In genomic region chr4:110480741-110481271, GRCh38 we compare ENCODE assay signal across 22 cellular contexts. TPM values are rescaled to one million over a fixed set of nuclear protein-coding genes. Genes with fewer than 3 reads are reported as not detected.
DNase-seq lines count a peak whose midpoint lies in the region; ATAC-seq and TF ChIP-seq lines count a peak whose summit lies in the region.
"Had no signal": no experiment of that assay in that cellular context is flagged by ENCODE, and none has a peak within 500 bp of the region (broad histone marks: within the 10 kb centered on the region; RNA-seq: fewer than 3 reads in every experiment).

No MANE protein-coding gene starts in this region.

- no peak overlapping the region for H3K27ac Mint-ChIP-seq in type B pancreatic cell
- H3K27ac Mint-ChIP-seq in activated T-helper 2 cell treated with anti-CD3 and anti-CD28 coated beads, Interferon-gamma antibody, Interleukin-2, Interleukin-4, amounts not matched to agents 10 μg/mL and 5 μg/mL and 100 μg/mL, durations not matched to agents 14 hours and 24 hours and 36 hours, result no peak overlapping the region
- H3K27ac Mint-ChIP-seq: activated CD4-positive, alpha-beta T cell treated with anti-CD3 and anti-CD28 coated beads, Interleukin-2, amount 10 ng/mL, durations not matched to agents 7 days and 5 days; CD4-positive, alpha-beta T cell; effector memory CD8-positive, alpha-beta T cell had no signal

- H3K4me1 ChIP-seq in heart right ventricle (peaks cover 0 to 23% (median 8%) of the 10 kb centered on the region in 9 donors), mesendoderm (ENCODE audit: control insufficient read depth, low read depth, low read length) (peaks cover 3% of the 10 kb centered on the region), spleen (peaks cover 0 to 15% (median 0%) of the 10 kb centered on the region in 6 donors)
- H3K4me1 ChIP-seq: testis had no signal

- H3K79me1 ChIP-seq in mesendoderm (ENCODE audit: low read length), result no peaks in the 10 kb centered on the region

- no peaks in the 10 kb centered on the region for H3K36me3 Mint-ChIP-seq in type B pancreatic cell
- no peaks in the 10 kb centered on the region for H3K36me3 Mint-ChIP-seq in activated T-helper 2 cell treated with anti-CD3 and anti-CD28 coated beads, Interferon-gamma antibody, Interleukin-2, Interleukin-4, amounts not matched to agents 10 μg/mL and 5 μg/mL and 100 μg/mL, durations not matched to agents 14 hours and 24 hours and 36 hours (ENCODE audit: low read depth)

- no peak for ATAC-seq in heart right ventricle
- ATAC-seq in Right ventricle myocardium inferior, result no peak
- ATAC-seq: effector memory CD8-positive, alpha-beta T cell; left colon; mucosa of descending colon had no signal

- H3K18ac ChIP-seq in mesendoderm (ENCODE audit: low read length), result peak overlapping the region; percentile 60

- no peak overlapping the region for H2BK5ac ChIP-seq in mesendoderm (ENCODE audit: low read length)

- no peaks in the 10 kb centered on the region for H3K9me3 ChIP-seq in heart right ventricle
- no peaks in the 10 kb centered on the region for H3K9me3 ChIP-seq in spleen
- H3K9me3 ChIP-seq: mucosa of descending colon, testis had no signal

- no peaks in the 10 kb centered on the region for H3K9me3 Mint-ChIP-seq in type B pancreatic cell
- H3K9me3 Mint-ChIP-seq in activated T-helper 2 cell treated with anti-CD3 and anti-CD28 coated beads, Interferon-gamma antibody, Interleukin-2, Interleukin-4, amounts not matched to agents 10 μg/mL and 5 μg/mL and 100 μg/mL, durations not matched to agents 14 hours and 24 hours and 36 hours, result no peaks in the 10 kb centered on the region
- H3K9me3 Mint-ChIP-seq: activated CD4-positive, alpha-beta T cell treated with anti-CD3 and anti-CD28 coated beads, Interleukin-2, amount 10 ng/mL, durations not matched to agents 7 days and 5 days; CD4-positive, alpha-beta T cell; effector memory CD8-positive, alpha-beta T cell had no signal

- DNase-seq in heart right ventricle (no peak), Right ventricle myocardium inferior (ENCODE audit: missing footprints) (no peak), coronary artery (ENCODE audit: low spot score) (no peak), mesendoderm (peak; percentile 74), spleen (no peak), NCI-H2227 treated with DMSO at 0.1 percent for 48 hours (lab: John Stamatoyannopoulos, UW) (no peak), type B pancreatic cell (ENCODE audit: extremely low spot score, unreplicated experiment) (no peak)
- DNase-seq in activated T-helper 2 cell treated with anti-CD3 and anti-CD28 coated beads, Interferon-gamma antibody, Interleukin-2, Interleukin-4, amounts not matched to agents 10 μg/mL and 5 μg/mL and 100 μg/mL, durations not matched to agents 14 hours and 24 hours and 36 hours (ENCODE audit: low spot score), result no peak
- DNase-seq: activated CD4-positive, alpha-beta T cell treated with anti-CD3 and anti-CD28 coated beads, Interleukin-2, amount 10 ng/mL, durations not matched to agents 7 days and 5 days; amygdala; CD4-positive, alpha-beta T cell; cerebellar nuclear complex; DMS53; effector memory CD8-positive, alpha-beta T cell; left colon; mucosa of descending colon; MV-4-11; NCI-H2029; NCI-H510A treated with DMSO at 0.1 percent for 48 hours; stimulated activated CD4-positive, alpha-beta T cell treated with anti-CD3 and anti-CD28 coated beads, Interleukin-12 subunit alpha, Interleukin-12 subunit beta, amount 100 ng/mL, for 4 hours; testis had no signal

- peak overlapping the region; percentile 8 for H3K56ac ChIP-seq in mesendoderm (ENCODE audit: low read length)

- no peak overlapping the region for H3K23ac ChIP-seq in mesendoderm (ENCODE audit: low read length)

- TF ChIP-seq CTCF in heart right ventricle (IDR thresholded peaks at IDR 0.05) (no peak), coronary artery (IDR thresholded peaks at IDR 0.05) (no peak), spleen (IDR thresholded peaks at IDR 0.05 in 8 of 11, conservative IDR thresholded peaks at IDR 0.05 in 3 of 11) (no peak), type B pancreatic cell (conservative IDR thresholded peaks at IDR 0.05) (no peak)

- no peaks in the 10 kb centered on the region for H3K27me3 Mint-ChIP-seq in type B pancreatic cell
- peaks cover 5% of the 10 kb centered on the region for H3K27me3 Mint-ChIP-seq in activated T-helper 2 cell treated with anti-CD3 and anti-CD28 coated beads, Interferon-gamma antibody, Interleukin-2, Interleukin-4, amounts not matched to agents 10 μg/mL and 5 μg/mL and 100 μg/mL, durations not matched to agents 14 hours and 24 hours and 36 hours (ENCODE audit: low read depth)

- H3K27ac ChIP-seq in heart right ventricle (peak overlapping the region in 9 of 10 donors; percentile 34 to 72 (median 60)), coronary artery (peak overlapping the region; percentile 52 to 85), mesendoderm (ENCODE audit: low read depth, low read length) (peak overlapping the region; percentile 37), spleen (peak overlapping the region in 5 of 8 donors; percentile 3 to 37 (median 11))
- H3K27ac ChIP-seq: HL-60, testis had no signal

- H3K79me2 ChIP-seq in mesendoderm (ENCODE audit: control insufficient read depth, insufficient read depth, low read length), result peaks cover 4% of the 10 kb centered on the region

- no peaks in the 10 kb centered on the region for H3K36me3 ChIP-seq in heart right ventricle
- no peaks in the 10 kb centered on the region for H3K36me3 ChIP-seq in mesendoderm (ENCODE audit: control insufficient read depth, insufficient read depth, low read length)
- H3K36me3 ChIP-seq in spleen, result no peaks in the 10 kb centered on the region

- H3K4me2 ChIP-seq in mesendoderm (ENCODE audit: low read length), result no peak overlapping the region

- H2AK5ac ChIP-seq in mesendoderm (ENCODE audit: low read length), result no peak overlapping the region

- H3K9ac ChIP-seq in mesendoderm (ENCODE audit: low read length), result no peak overlapping the region

- no peak for TF ChIP-seq POLR2A in spleen (IDR thresholded peaks at IDR 0.05)

- WGBS in heart right ventricle, 2 donors, result 57 to 66% methylated on average over 6 of the region's 6 CpGs
- no CpG with 5 or more reads among the region's 6 CpGs for WGBS in mesendoderm (ENCODE audit: extremely low coverage, insufficient coverage, low lambda C conversion rate)
- WGBS in spleen, 5 donors, result 72 to 93% (median 79%) methylated on average over 6 of the region's 6 CpGs

- H3K4me1 Mint-ChIP-seq in type B pancreatic cell (ENCODE audit: unreplicated experiment), result peaks cover 24% of the 10 kb centered on the region
- H3K4me1 Mint-ChIP-seq in activated T-helper 2 cell treated with anti-CD3 and anti-CD28 coated beads, Interferon-gamma antibody, Interleukin-2, Interleukin-4, amounts not matched to agents 10 μg/mL and 5 μg/mL and 100 μg/mL, durations not matched to agents 14 hours and 24 hours and 36 hours (ENCODE audit: low read depth), result no peaks in the 10 kb centered on the region
- H3K4me1 Mint-ChIP-seq: activated CD4-positive, alpha-beta T cell treated with anti-CD3 and anti-CD28 coated beads, Interleukin-2, amount 10 ng/mL, durations not matched to agents 7 days and 5 days had no signal

- no peak overlapping the region for H3K4ac ChIP-seq in mesendoderm (ENCODE audit: low read depth, low read length)

- no peak overlapping the region for H4K5ac ChIP-seq in mesendoderm (ENCODE audit: low read length)

- no peak overlapping the region for H4K8ac ChIP-seq in mesendoderm (ENCODE audit: low read depth, low read length)

- H3K27me3 ChIP-seq in heart right ventricle, result peaks cover 0 to 3% (median 0%) of the 10 kb centered on the region in 7 donors
- H3K27me3 ChIP-seq in mesendoderm (ENCODE audit: insufficient read depth, low read length, poor library complexity), result no peaks in the 10 kb centered on the region
- H3K27me3 ChIP-seq in spleen (replicated peaks in 1 of 7), result peaks cover 0 to 32% (median 0%) of the 10 kb centered on the region in 7 donors
- H3K27me3 ChIP-seq: testis had no signal

- peak overlapping the region; percentile 96 for H2BK15ac ChIP-seq in mesendoderm (replicated peaks; ENCODE audit: low read depth)

- intact Hi-C loops in heart right ventricle (cut with DNase I), result loop anchor here in 1 of 10 donors (10.0 kb wide), 1 partner anchor 116 kb away; no protein-coding TSS in a partner anchor
- intact Hi-C loops in Right ventricle myocardium inferior (cut with DNase I), result no loop called here
- intact Hi-C loops in spleen (cut with DNase I; ENCODE audit: low total_unique reads), result no loop called here
- intact Hi-C loops in activated T-helper 2 cell treated with anti-CD3 and anti-CD28 coated beads, Interferon-gamma antibody, Interleukin-2, Interleukin-4, amounts not matched to agents 10 μg/mL and 5 μg/mL and 100 μg/mL, durations not matched to agents 14 hours and 24 hours and 36 hours (cut with micrococcal nuclease), result no loop called here

- H3K4me3 ChIP-seq in heart right ventricle, result peak overlapping the region in 6 of 10 donors; percentile 13 to 60 (median 16)
- peak overlapping the region; percentile 51 for H3K4me3 ChIP-seq in coronary artery
- H3K4me3 ChIP-seq in mesendoderm (ENCODE audit: low read length), result no peak overlapping the region
- peak overlapping the region in 1 of 8 donors; percentile 33 for H3K4me3 ChIP-seq in spleen
- H3K4me3 ChIP-seq: mucosa of descending colon, testis had no signal

- no peak overlapping the region for H3K4me3 Mint-ChIP-seq in type B pancreatic cell
- H3K4me3 Mint-ChIP-seq in activated T-helper 2 cell treated with anti-CD3 and anti-CD28 coated beads, Interferon-gamma antibody, Interleukin-2, Interleukin-4, amounts not matched to agents 10 μg/mL and 5 μg/mL and 100 μg/mL, durations not matched to agents 14 hours and 24 hours and 36 hours (ENCODE audit: low read depth), result no peak overlapping the region
- H3K4me3 Mint-ChIP-seq: activated CD4-positive, alpha-beta T cell treated with anti-CD3 and anti-CD28 coated beads, Interleukin-2, amount 10 ng/mL, durations not matched to agents 7 days and 5 days; CD4-positive, alpha-beta T cell; effector memory CD8-positive, alpha-beta T cell had no signal

- H2BK120ac ChIP-seq in mesendoderm (ENCODE audit: low read depth, low read length), result peak overlapping the region; percentile 12

RNA-seq across cellular contexts. Expression of gene ENPEP, which starts 4.9 kb away (rescaled TPM):
- total RNA-seq in heart right ventricle, result 10 to 100 TPM in 1 of 10 donors, 1 to 10 TPM in 9; 2.2 to 14.9 (median 3.5) TPM
- 1 to 10 TPM; 4.0 to 6.2 TPM for polyA plus RNA-seq in heart right ventricle
- 4.1 TPM for total RNA-seq in Right ventricle myocardium inferior
- 5.7 TPM for polyA plus RNA-seq in mesendoderm (2013, experiment 1 of 2)
- 5.0 TPM for polyA plus RNA-seq in mesendoderm (2013, experiment 2 of 2)
- 10 to 100 TPM; 15.3 to 48.3 (median 33.1) TPM for total RNA-seq in spleen
- polyA plus RNA-seq in spleen, result 1 to 10 TPM; 1.8 to 3.7 (median 1.9) TPM
- 6.2 and 8.6 TPM in 2 replicates for total RNA-seq in type B pancreatic cell (ENCODE audit: low replicate concordance)
- total RNA-seq in activated T-helper 2 cell treated with anti-CD3 and anti-CD28 coated beads, Interferon-gamma antibody, Interleukin-2, Interleukin-4, amounts not matched to agents 10 μg/mL and 5 μg/mL and 100 μg/mL, durations not matched to agents 14 hours and 24 hours and 36 hours, result 0.02 TPM in 1 of 2 replicates, not detected in the other
- total RNA-seq: CD4-positive, alpha-beta T cell had no signal

Comparison
In these comparisons a context has a peak if more than half of its experiments do, and no peak if none do; other contexts are left out.
1. H3K27ac ChIP-seq: peak in every context shown above with its lines; median percentile 68 in coronary artery; 60 in heart right ventricle; 37 in mesendoderm; 11 in spleen.